Comparison of ENCODE assay signal across 9 cellular contexts in genomic region chr10:103470755-103471653, GRCh38. TPM values are rescaled to one million over a fixed set of nuclear protein-coding genes. Genes with fewer than 3 reads are reported as not detected.
DNase-seq lines count a peak whose midpoint lies in the region; ATAC-seq, FAIRE-seq and TF ChIP-seq lines count a peak whose summit lies in the region.
"Had no signal": no experiment of that assay in that cellular context is flagged by ENCODE, and none has a peak within 500 bp of the region (broad histone marks: within the 10 kb centered on the region; RNA-seq: fewer than 3 reads in every experiment).

No MANE protein-coding gene starts in this region.

- no peak overlapping the region for H3K27ac ChIP-seq in HepG2 (ENCODE audit: extremely low read length, insufficient read depth, low read length)
- H3K27ac ChIP-seq in subcutaneous abdominal adipose tissue (ENCODE audit: low read depth, low read length) = peak overlapping the region; percentile 16
- H3K27ac ChIP-seq: SK-N-MC had no signal

- H3K4me3 Mint-ChIP-seq in type B pancreatic cell = no peak overlapping the region

- peaks cover 3 to 34% of the 10 kb centered on the region in 2 experiments; a peak in 3 of 5 replicates for H3K27me3 ChIP-seq in HepG2 (ENCODE audit: control insufficient read depth in 1 of 2, insufficient read depth in 2 of 2, low read length in 2 of 2)
- H3K27me3 ChIP-seq in subcutaneous abdominal adipose tissue (ENCODE audit: control insufficient read depth in 5 of 5, insufficient read depth in 4 of 5, low read length in 5 of 5) = peaks cover 0 to 5% (median 2%) of the 10 kb centered on the region in 5 donors

- H3K4me3 ChIP-seq in HepG2 (replicated peaks in 1 of 3; ENCODE audit: insufficient read depth in 1 of 3, low read depth in 2 of 3, low read length in 3 of 3) = no peak overlapping the region; a peak in 1 of 6 replicates
- H3K4me3 ChIP-seq in subcutaneous abdominal adipose tissue (ENCODE audit: low read depth in 1 of 5, low read length in 5 of 5) = no peak overlapping the region
- H3K4me3 ChIP-seq: SK-N-MC had no signal

- no peak for FAIRE-seq in HepG2 (lab: Jason Lieb, UNC)

- H3K79me2 ChIP-seq in HepG2 (ENCODE audit: insufficient read depth, low read length) = no peaks in the 10 kb centered on the region

- POLR2A ChIA-PET in HepG2 (lab: Yijun Ruan, JAX) = no interaction called here

- H3K4me1 ChIP-seq in HepG2 (ENCODE audit: insufficient read depth, low read length) (peaks cover 18% of the 10 kb centered on the region), subcutaneous abdominal adipose tissue (ENCODE audit: control insufficient read depth in 5 of 5, insufficient read depth in 5 of 5, low read length in 5 of 5) (peaks cover 2 to 24% (median 11%) of the 10 kb centered on the region in 5 donors)

- CTCF ChIA-PET in HepG2 (lab: Yijun Ruan, JAX; ENCODE audit: low intra/inter-chr PET ratio, low total read pairs) = no interaction called here

- H2AFZ ChIP-seq in HepG2 (ENCODE audit: low read length) = no peak overlapping the region

- H3K36me3 ChIP-seq in HepG2 (replicated peaks in 1 of 2; ENCODE audit: control insufficient read depth in 1 of 2, insufficient read depth in 2 of 2, low read length in 2 of 2) (no peaks in the 10 kb centered on the region), subcutaneous abdominal adipose tissue (ENCODE audit: control insufficient read depth in 5 of 5, insufficient read depth in 5 of 5, low read length in 5 of 5) (no peaks in the 10 kb centered on the region)

- no peak for TF ChIP-seq RAD21 in HepG2 (CRISPR knock-in tag; IDR thresholded peaks at IDR 0.05)

- H3K4me1 Mint-ChIP-seq in type B pancreatic cell (ENCODE audit: unreplicated experiment) = peaks cover 12% of the 10 kb centered on the region

- no peak overlapping the region for H3K9ac ChIP-seq in HepG2 (ENCODE audit: insufficient read depth, low read depth, low read length)
- no peak overlapping the region for H3K9ac ChIP-seq in subcutaneous abdominal adipose tissue (ENCODE audit: low read length in 5 of 5)

- no peak for TF ChIP-seq CTCF in HepG2 (CRISPR knock-in tag; IDR thresholded peaks at IDR 0.05)
- TF ChIP-seq CTCF in type B pancreatic cell (conservative IDR thresholded peaks at IDR 0.05) = no peak

- H4K20me1 ChIP-seq in HepG2 (ENCODE audit: insufficient read depth, low read length) = no peaks in the 10 kb centered on the region

- DNase-seq in NOMO-1 (lab: John Stamatoyannopoulos, UW; ENCODE audit: unreplicated experiment in 2 of 2) (peak; percentile 86 to 90), activated T-cell treated with anti-CD3 and anti-CD28 coated beads for 4 hours (peak; percentile 49), HepG2 (ENCODE audit: low spot score) (no peak), DMS 273 (lab: John Stamatoyannopoulos, UW; ENCODE audit: unreplicated experiment) (no peak), type B pancreatic cell (ENCODE audit: extremely low spot score, unreplicated experiment) (no peak)

- intact Hi-C loops in HepG2 (cut with micrococcal nuclease; ENCODE audit: unreplicated experiment) = no loop called here

- H3K27ac Mint-ChIP-seq in type B pancreatic cell = no peak overlapping the region

- no peak for TF ChIP-seq POLR2A in HepG2 (IDR thresholded peaks at IDR 0.05; ENCODE audit: insufficient read depth in 1 of 2, low read depth in 2 of 2, low read length in 2 of 2)

- peak; percentile 79 for ATAC-seq in GM18511 (IDR thresholded peaks at IDR 0.05; ENCODE audit: unreplicated experiment)
- ATAC-seq in HG02763 (IDR thresholded peaks at IDR 0.05; ENCODE audit: unreplicated experiment) = peak; percentile 75
- peak; percentile 55 for ATAC-seq in HepG2

- no TSS peak for BruUV-seq in HepG2 (replicated peaks; lab: Mats Ljungman, UMichigan)

- in situ Hi-C loops in HepG2 (cut with HindIII; ENCODE audit: extremely low pct_ligation_motif_present, low pct_unique_long_range_greater_than_20kb) = no loop called here

- no peak for TF ChIP-seq EP300 in HepG2 (IDR thresholded peaks at IDR 0.05; ENCODE audit: low read depth in 2 of 2, low read length in 2 of 2)
- TF ChIP-seq EP300 in HepG2 (CRISPR knock-in tag; IDR thresholded peaks at IDR 0.05; ENCODE audit: borderline replicate concordance) = no peak

- peaks cover 5% of the 10 kb centered on the region for H3K27me3 Mint-ChIP-seq in type B pancreatic cell

- WGBS in HepG2 (ENCODE audit: low lambda C conversion rate) = 25% methylated on average over 11 of the region's 14 CpGs

- H3K36me3 Mint-ChIP-seq in type B pancreatic cell = no peaks in the 10 kb centered on the region

- H3K9me3 Mint-ChIP-seq in type B pancreatic cell = no peaks in the 10 kb centered on the region

- H3K9me3 ChIP-seq in HepG2 (ENCODE audit: low read length) = no peaks in the 10 kb centered on the region
- H3K9me3 ChIP-seq in subcutaneous abdominal adipose tissue (ENCODE audit: control insufficient read depth in 5 of 5, low read length in 5 of 5) = no peaks in the 10 kb centered on the region

- H3K4me2 ChIP-seq in HepG2 (ENCODE audit: low read depth, low read length) = no peak overlapping the region; the same call in 1 of the 2 replicates

RNA-seq across cellular contexts. Expression of gene CALHM3, which starts 8.0 kb away (rescaled TPM):
- not detected in 2 replicates for total RNA-seq in HepG2 (2016; rRNA removed; fragmentation: Illumina TruSeq; extraction: Trizol)
- total RNA-seq in HepG2 (2016; cell fraction: cytosol; rRNA removed; fragmentation: Illumina TruSeq; extraction: Trizol; ENCODE audit: low read depth) = not detected in 2 replicates
- total RNA-seq in HepG2 (2016; cell fraction: insoluble cytoplasmic fraction; rRNA removed; fragmentation: Illumina TruSeq; extraction: Trizol) = not detected in 2 replicates
- total RNA-seq in HepG2 (2016; cell fraction: membrane; rRNA removed; fragmentation: Illumina TruSeq; extraction: Trizol) = not detected in 2 replicates
- not detected in 2 replicates for total RNA-seq in HepG2 (2016; cell fraction: nucleus; rRNA removed; fragmentation: Illumina TruSeq; extraction: Trizol)
- not detected in 2 replicates for polyA plus RNA-seq in HepG2 (2011; rRNA removed)
- polyA plus RNA-seq in HepG2 (2011; cell fraction: cytosol; rRNA removed) = not detected in 2 replicates
- not detected in 2 replicates for polyA plus RNA-seq in HepG2 (2011; cell fraction: nucleus; rRNA removed)
- not detected in 2 replicates for polyA plus RNA-seq in HepG2 (2012)
- not detected in 2 replicates for polyA plus RNA-seq in HepG2 (2016; cell fraction: cytosol; fragmentation: Illumina TruSeq; extraction: Trizol; ENCODE audit: low read depth)
- polyA plus RNA-seq in HepG2 (2016; cell fraction: insoluble cytoplasmic fraction; fragmentation: Illumina TruSeq; extraction: Trizol; ENCODE audit: low read depth) = not detected in 2 replicates
- polyA plus RNA-seq in HepG2 (2016; cell fraction: membrane; fragmentation: Illumina TruSeq; extraction: Trizol; ENCODE audit: low read depth) = not detected in 2 replicates
- not detected in 2 replicates for polyA plus RNA-seq in HepG2 (2016; cell fraction: nucleus; fragmentation: Illumina TruSeq; extraction: Trizol; ENCODE audit: insufficient read depth, low read depth)
- polyA minus RNA-seq in HepG2 (2011; rRNA and poly(A)+ RNA removed; ENCODE audit: low replicate concordance) = 0.49 TPM in 1 of 2 replicates, not detected in the other
- not detected in 2 replicates for polyA minus RNA-seq in HepG2 (2011; cell fraction: cytosol; rRNA and poly(A)+ RNA removed)
- polyA minus RNA-seq in HepG2 (2011; cell fraction: nucleus; rRNA and poly(A)+ RNA removed) = not detected in 2 replicates
- 3.3 and 20.3 TPM in 2 replicates for total RNA-seq in type B pancreatic cell (ENCODE audit: low replicate concordance)

RNA-seq across cellular contexts. Expression of gene CALHM1, which starts 12.3 kb away (rescaled TPM):
- total RNA-seq in HepG2 (2016; rRNA removed; fragmentation: Illumina TruSeq; extraction: Trizol) (0.04 TPM in 1 of 2 replicates, not detected in the other), type B pancreatic cell (ENCODE audit: low replicate concordance) (0.17 TPM in 1 of 2 replicates, not detected in the other)
- not detected in 2 replicates for total RNA-seq in HepG2 (2016; cell fraction: cytosol; rRNA removed; fragmentation: Illumina TruSeq; extraction: Trizol; ENCODE audit: low read depth)
- total RNA-seq in HepG2 (2016; cell fraction: insoluble cytoplasmic fraction; rRNA removed; fragmentation: Illumina TruSeq; extraction: Trizol) = 0.06 TPM in 1 of 2 replicates, not detected in the other
- total RNA-seq in HepG2 (2016; cell fraction: membrane; rRNA removed; fragmentation: Illumina TruSeq; extraction: Trizol) = not detected in 2 replicates
- not detected in 2 replicates for total RNA-seq in HepG2 (2016; cell fraction: nucleus; rRNA removed; fragmentation: Illumina TruSeq; extraction: Trizol)
- not detected in 2 replicates for polyA plus RNA-seq in HepG2 (2011; rRNA removed)
- polyA plus RNA-seq in HepG2 (2011; cell fraction: cytosol; rRNA removed) = not detected in 2 replicates
- polyA plus RNA-seq in HepG2 (2011; cell fraction: nucleus; rRNA removed) = not detected in 2 replicates
- not detected in 2 replicates for polyA plus RNA-seq in HepG2 (2012)
- polyA plus RNA-seq in HepG2 (2016; cell fraction: cytosol; fragmentation: Illumina TruSeq; extraction: Trizol; ENCODE audit: low read depth) = not detected in 2 replicates
- not detected in 2 replicates for polyA plus RNA-seq in HepG2 (2016; cell fraction: insoluble cytoplasmic fraction; fragmentation: Illumina TruSeq; extraction: Trizol; ENCODE audit: low read depth)
- not detected in 2 replicates for polyA plus RNA-seq in HepG2 (2016; cell fraction: membrane; fragmentation: Illumina TruSeq; extraction: Trizol; ENCODE audit: low read depth)
- not detected in 2 replicates for polyA plus RNA-seq in HepG2 (2016; cell fraction: nucleus; fragmentation: Illumina TruSeq; extraction: Trizol; ENCODE audit: insufficient read depth, low read depth)
- polyA minus RNA-seq in HepG2 (2011; rRNA and poly(A)+ RNA removed; ENCODE audit: low replicate concordance) = not detected in 2 replicates
- polyA minus RNA-seq in HepG2 (2011; cell fraction: cytosol; rRNA and poly(A)+ RNA removed) = not detected in 2 replicates
- polyA minus RNA-seq in HepG2 (2011; cell fraction: nucleus; rRNA and poly(A)+ RNA removed) = not detected in 2 replicates

RNA-seq across cellular contexts. Expression of gene CALHM2, which starts 18.8 kb away (rescaled TPM):
- total RNA-seq in HepG2 (2016; rRNA removed; fragmentation: Illumina TruSeq; extraction: Trizol) (not detected in 2 replicates), type B pancreatic cell (ENCODE audit: low replicate concordance) (3.5 and 27.8 TPM in 2 replicates)
- total RNA-seq in HepG2 (2016; cell fraction: cytosol; rRNA removed; fragmentation: Illumina TruSeq; extraction: Trizol; ENCODE audit: low read depth) = not detected in 2 replicates
- total RNA-seq in HepG2 (2016; cell fraction: insoluble cytoplasmic fraction; rRNA removed; fragmentation: Illumina TruSeq; extraction: Trizol) = 0.06 TPM in 1 of 2 replicates, not detected in the other
- total RNA-seq in HepG2 (2016; cell fraction: membrane; rRNA removed; fragmentation: Illumina TruSeq; extraction: Trizol) = 0.10 TPM in 1 of 2 replicates, not detected in the other
- not detected in 2 replicates for total RNA-seq in HepG2 (2016; cell fraction: nucleus; rRNA removed; fragmentation: Illumina TruSeq; extraction: Trizol)
- 0.15 TPM in 1 of 2 replicates, not detected in the other for polyA plus RNA-seq in HepG2 (2011; rRNA removed)
- polyA plus RNA-seq in HepG2 (2011; cell fraction: cytosol; rRNA removed) = 0.09 and 0.15 TPM in 2 replicates
- 0.09 and 0.19 TPM in 2 replicates for polyA plus RNA-seq in HepG2 (2011; cell fraction: nucleus; rRNA removed)
- polyA plus RNA-seq in HepG2 (2012) = 0.24 and 0.43 TPM in 2 replicates
- polyA plus RNA-seq in HepG2 (2016; cell fraction: cytosol; fragmentation: Illumina TruSeq; extraction: Trizol; ENCODE audit: low read depth) = not detected in 2 replicates
- not detected in 2 replicates for polyA plus RNA-seq in HepG2 (2016; cell fraction: insoluble cytoplasmic fraction; fragmentation: Illumina TruSeq; extraction: Trizol; ENCODE audit: low read depth)
- 0.17 TPM in 1 of 2 replicates, not detected in the other for polyA plus RNA-seq in HepG2 (2016; cell fraction: membrane; fragmentation: Illumina TruSeq; extraction: Trizol; ENCODE audit: low read depth)
- polyA plus RNA-seq in HepG2 (2016; cell fraction: nucleus; fragmentation: Illumina TruSeq; extraction: Trizol; ENCODE audit: insufficient read depth, low read depth) = not detected in 2 replicates
- polyA minus RNA-seq in HepG2 (2011; rRNA and poly(A)+ RNA removed; ENCODE audit: low replicate concordance) = 0.24 and 3.0 TPM in 2 replicates
- not detected in 2 replicates for polyA minus RNA-seq in HepG2 (2011; cell fraction: cytosol; rRNA and poly(A)+ RNA removed)
- polyA minus RNA-seq in HepG2 (2011; cell fraction: nucleus; rRNA and poly(A)+ RNA removed) = not detected in 2 replicates

RNA-seq across cellular contexts. Expression of gene NEURL1, which starts 22.5 kb away (rescaled TPM):
- total RNA-seq in HepG2 (2016; rRNA removed; fragmentation: Illumina TruSeq; extraction: Trizol) (not detected in 2 replicates), type B pancreatic cell (ENCODE audit: low replicate concordance) (38.3 and 102 TPM in 2 replicates)
- not detected in 2 replicates for total RNA-seq in HepG2 (2016; cell fraction: cytosol; rRNA removed; fragmentation: Illumina TruSeq; extraction: Trizol; ENCODE audit: low read depth)
- not detected in 2 replicates for total RNA-seq in HepG2 (2016; cell fraction: insoluble cytoplasmic fraction; rRNA removed; fragmentation: Illumina TruSeq; extraction: Trizol)
- total RNA-seq in HepG2 (2016; cell fraction: membrane; rRNA removed; fragmentation: Illumina TruSeq; extraction: Trizol) = not detected in 2 replicates
- not detected in 2 replicates for total RNA-seq in HepG2 (2016; cell fraction: nucleus; rRNA removed; fragmentation: Illumina TruSeq; extraction: Trizol)
- 0.01 TPM in 1 of 2 replicates, not detected in the other for polyA plus RNA-seq in HepG2 (2011; rRNA removed)
- polyA plus RNA-seq in HepG2 (2011; cell fraction: cytosol; rRNA removed) = 0.01 and 0.03 TPM in 2 replicates
- polyA plus RNA-seq in HepG2 (2011; cell fraction: nucleus; rRNA removed) = 0.14 and 0.18 TPM in 2 replicates
- 0.08 and 0.13 TPM in 2 replicates for polyA plus RNA-seq in HepG2 (2012)
- not detected in 2 replicates for polyA plus RNA-seq in HepG2 (2016; cell fraction: cytosol; fragmentation: Illumina TruSeq; extraction: Trizol; ENCODE audit: low read depth)
- polyA plus RNA-seq in HepG2 (2016; cell fraction: insoluble cytoplasmic fraction; fragmentation: Illumina TruSeq; extraction: Trizol; ENCODE audit: low read depth) = not detected in 2 replicates
- not detected in 2 replicates for polyA plus RNA-seq in HepG2 (2016; cell fraction: membrane; fragmentation: Illumina TruSeq; extraction: Trizol; ENCODE audit: low read depth)
- polyA plus RNA-seq in HepG2 (2016; cell fraction: nucleus; fragmentation: Illumina TruSeq; extraction: Trizol; ENCODE audit: insufficient read depth, low read depth) = not detected in 2 replicates
- 10.5 TPM in 1 of 2 replicates, not detected in the other for polyA minus RNA-seq in HepG2 (2011; rRNA and poly(A)+ RNA removed; ENCODE audit: low replicate concordance)
- 0.18 TPM in 1 of 2 replicates, not detected in the other for polyA minus RNA-seq in HepG2 (2011; cell fraction: cytosol; rRNA and poly(A)+ RNA removed)
- not detected in 2 replicates for polyA minus RNA-seq in HepG2 (2011; cell fraction: nucleus; rRNA and poly(A)+ RNA removed)

Comparison
In these comparisons a context has a peak if more than half of its experiments do, and no peak if none do; other contexts are left out.
1. DNase-seq: peak in NOMO-1 (2 of 2) and activated T-cell treated with anti-CD3 and anti-CD28 coated beads for 4 hours (single experiment); none in HepG2 (single experiment), DMS 273 (single experiment) and type B pancreatic cell (single experiment).
2. Peak in every context shown above with its lines, with median percentiles within 50 percentile points of each other: ATAC-seq.